13 cellular contexts compared by ENCODE assay signal in the genomic region with DNA sequence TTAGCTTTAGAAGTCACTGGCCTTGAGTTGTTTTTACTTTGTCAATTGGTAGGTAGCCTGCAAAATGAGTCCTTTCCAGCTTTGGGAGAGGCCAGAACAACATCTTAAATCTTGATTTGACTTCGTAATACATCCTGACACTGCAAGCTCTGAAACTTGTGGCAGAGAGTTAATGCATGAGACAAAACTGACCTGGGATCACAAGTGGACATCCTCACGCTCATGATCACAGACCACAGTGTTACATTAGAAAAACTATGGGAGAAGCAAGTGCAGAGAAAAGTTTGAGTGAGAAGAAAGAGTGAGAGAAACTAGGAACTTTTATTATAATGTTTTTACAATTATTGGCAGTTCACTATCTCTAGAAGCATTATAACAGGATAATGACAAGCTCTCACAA.
DNase-seq lines count a peak whose midpoint lies in the region; ATAC-seq and TF ChIP-seq lines count a peak whose summit lies in the region.
"Had no signal": no experiment of that assay in that cellular context is flagged by ENCODE, and none has a peak within 500 bp of the region (broad histone marks: within the 10 kb centered on the region; RNA-seq: fewer than 3 reads in every experiment).

No MANE protein-coding gene starts in this region.

- no peaks in the 10 kb centered on the region for H3K27me3 ChIP-seq in HAP-1 (ENCODE audit: low read depth)
- H3K27me3 ChIP-seq: SJSA1 had no signal

- H3K9me3 ChIP-seq in HAP-1 = no peaks in the 10 kb centered on the region
- H3K9me3 ChIP-seq: SJSA1 had no signal

- TF ChIP-seq CTCF in GM13976 (IDR thresholded peaks at IDR 0.05; ENCODE audit: borderline replicate concordance, control extremely low read depth, extremely low read depth, insufficient read depth, missing control alignments) = no peak

- peaks cover 51% of the 10 kb centered on the region for H3K4me1 ChIP-seq in HAP-1

- in situ Hi-C loops in HAP-1 (cut with MboI; ENCODE audit: low sequenced_read_pairs) = no loop called here
- in situ Hi-C loops in GM13976 (cut with MboI; ENCODE audit: low sequenced_read_pairs, unreplicated experiment) = no loop called here

- DNase-seq in HAP-1 (ENCODE audit: low spot score in 2 of 2) (peak; percentile 32 to 75), left lobe of liver (ENCODE audit: low spot score) (no peak), GM13976 (ENCODE audit: low spot score) (no peak), SHP77 treated with DMSO at 0.1 percent for 48 hours (lab: John Stamatoyannopoulos, UW) (no peak)
- no peak for DNase-seq in stimulated activated CD4-positive, alpha-beta T cell treated with anti-CD3 and anti-CD28 coated beads, Interleukin-12 subunit alpha, Interleukin-12 subunit beta, amount 100 ng/mL, for 4 hours
- DNase-seq: activated CD8-positive, alpha-beta T cell treated with anti-CD3 and anti-CD28 coated beads for 36 hours; CD4-positive, CD25-positive, alpha-beta regulatory T cell; KBM-7; stimulated activated CD4-positive, alpha-beta T cell treated with anti-CD3 and anti-CD28 coated beads, Interleukin-4, amount 100 ng/mL, for 1 hour had no signal

- H3K4me3 ChIP-seq in HAP-1 = peak overlapping the region; percentile 4
- no peak overlapping the region for H3K4me3 ChIP-seq in skin epidermis
- H3K4me3 ChIP-seq: SJSA1 had no signal

- H3K27ac ChIP-seq in cingulate gyrus (ENCODE audit: low read depth, low read length) (peak overlapping the region; percentile 62), skin epidermis (peak overlapping the region in 14 of 21 experiments; percentile 14 to 73 (median 48))
- H3K27ac ChIP-seq: SJSA1 had no signal

- H3K36me3 ChIP-seq in HAP-1 (replicated peaks) = no peaks in the 10 kb centered on the region
- H3K36me3 ChIP-seq: SJSA1 had no signal

- ATAC-seq in left lobe of liver = peak; percentile 65
- no peak for ATAC-seq in GM19455 (IDR thresholded peaks at IDR 0.05; ENCODE audit: unreplicated experiment)
- ATAC-seq: activated CD8-positive, alpha-beta T cell treated with anti-CD3 and anti-CD28 coated beads for 36 hours had no signal

Comparison
In these comparisons a context has a peak if more than half of its experiments do, and no peak if none do; other contexts are left out.
1. DNase-seq: peak in HAP-1 (2 of 2); none in left lobe of liver (single experiment), GM13976 (single experiment), SHP77 treated with DMSO at 0.1 percent for 48 hours (single experiment) and stimulated activated CD4-positive, alpha-beta T cell treated with anti-CD3 and anti-CD28 coated beads, Interleukin-12 subunit alpha, Interleukin-12 subunit beta, amount 100 ng/mL, for 4 hours (single experiment).